Comparison of ENCODE assay signal across 27 cellular contexts in genomic region chr12:39975374-39975918, GRCh38.
"Had no signal": no experiment of that assay in that cellular context is flagged by ENCODE, and none has a peak within 500 bp of the region (broad histone marks: within the 10 kb centered on the region; RNA-seq: fewer than 3 reads in every experiment).

No MANE protein-coding gene starts in this region.

- H3K36me3 Mint-ChIP-seq: naive thymus-derived CD4-positive, alpha-beta T cell had no signal

- H3K27ac ChIP-seq: adrenal gland, ascending aorta, dorsolateral prefrontal cortex, heart right ventricle, lower lobe of right lung, neural progenitor cell, prostate gland, upper lobe of left lung had no signal

- H3K36me3 ChIP-seq: adrenal gland, ascending aorta, heart right ventricle, lower lobe of right lung, neural progenitor cell, prostate gland, upper lobe of left lung had no signal

- H3K4me3 Mint-ChIP-seq: activated B cell treated with CpG ODN at 0.5 μM for 24 hours; activated CD4-positive, alpha-beta T cell treated with anti-CD3 and anti-CD28 coated beads for 36 hours; activated naive CD8-positive, alpha-beta T cell; activated T-cell treated with anti-CD3 and anti-CD28 coated beads, Interleukin-2, amount 50 U/mL, for 24 hours; activated T-helper 17 cell treated with anti-CD3 and anti-CD28 coated beads, Interleukin-2, amount 50 U/mL, for 72 hours; effector memory CD8-positive, alpha-beta T cell; naive thymus-derived CD4-positive, alpha-beta T cell; neural progenitor cell; T-helper 1 cell treated with Interleukin-12 subunit alpha and Interleukin-12 subunit beta and Interleukin-4 antibody, amounts not matched to agents 30 μg/mL and 1 μg/mL, for 36 hours had no signal

- ATAC-seq: activated CD4-positive, alpha-beta T cell treated with anti-CD3 and anti-CD28 coated beads for 36 hours; activated T-helper 17 cell treated with anti-CD3 and anti-CD28 coated beads, Interleukin-2, amount 50 U/mL, for 72 hours; effector memory CD8-positive, alpha-beta T cell; esophagus mucosa; heart right ventricle; lower lobe of right lung; naive thymus-derived CD4-positive, alpha-beta T cell; right cardiac atrium; stimulated activated naive CD8-positive, alpha-beta T cell treated with anti-CD3 and anti-CD28 coated beads, Interleukin-15, Interleukin-2, amounts not matched to agents 100 U/mL and 50 U/mL, for 24 hours had no signal

- H3K9me3 ChIP-seq: adrenal gland, lower lobe of right lung, prostate gland, upper lobe of left lung had no signal

- H3K9me3 Mint-ChIP-seq: activated T-helper 17 cell treated with anti-CD3 and anti-CD28 coated beads, Interleukin-2, amount 50 U/mL, for 72 hours; effector memory CD8-positive, alpha-beta T cell; T-helper 1 cell treated with Interleukin-12 subunit alpha and Interleukin-12 subunit beta and Interleukin-4 antibody, amounts not matched to agents 30 μg/mL and 1 μg/mL, for 36 hours had no signal

- H3K27me3 ChIP-seq: adrenal gland, ascending aorta, dorsolateral prefrontal cortex, heart right ventricle, neural progenitor cell, upper lobe of left lung had no signal

- H3K9ac ChIP-seq: neural progenitor cell had no signal

- H3K27ac Mint-ChIP-seq: activated B cell treated with CpG ODN at 0.5 μM for 24 hours; activated CD4-positive, alpha-beta T cell treated with anti-CD3 and anti-CD28 coated beads for 36 hours; activated naive CD8-positive, alpha-beta T cell; activated T-cell treated with anti-CD3 and anti-CD28 coated beads, Interleukin-2, amount 50 U/mL, for 24 hours; activated T-helper 17 cell treated with anti-CD3 and anti-CD28 coated beads, Interleukin-2, amount 50 U/mL, for 72 hours; effector memory CD8-positive, alpha-beta T cell; naive thymus-derived CD4-positive, alpha-beta T cell; neural progenitor cell; T-helper 1 cell treated with Interleukin-12 subunit alpha and Interleukin-12 subunit beta and Interleukin-4 antibody, amounts not matched to agents 30 μg/mL and 1 μg/mL, for 36 hours had no signal

- H3K4me1 ChIP-seq: adrenal gland, ascending aorta, lower lobe of right lung, neural progenitor cell, prostate gland, upper lobe of left lung had no signal

- DNase-seq: activated B cell treated with CpG ODN at 0.5 μM for 24 hours; activated CD4-positive, alpha-beta T cell treated with anti-CD3 and anti-CD28 coated beads for 36 hours; activated CD4-positive, alpha-beta T cell treated with anti-CD3 and anti-CD28 coated beads, Interleukin-2, amount 50 U/mL, for 4 hours; activated CD8-positive, alpha-beta memory T cell treated with anti-CD3 and anti-CD28 coated beads for 24 hours; activated CD8-positive, alpha-beta memory T cell treated with anti-CD3 and anti-CD28 coated beads, Interleukin-2, amount 50 U/mL, for 4 hours; activated T-cell treated with anti-CD3 and anti-CD28 coated beads, Interleukin-2, amount 50 U/mL, for 24 hours; adrenal gland; central memory CD4-positive, alpha-beta T cell; dorsolateral prefrontal cortex; effector memory CD8-positive, alpha-beta T cell; heart right ventricle; kidney; lower lobe of right lung; naive thymus-derived CD4-positive, alpha-beta T cell; right cardiac atrium; stimulated activated CD4-positive, alpha-beta T cell treated with anti-CD3 and anti-CD28 coated beads, Interleukin-12 subunit alpha, Interleukin-12 subunit beta, amount 100 ng/mL, for 4 hours; stimulated activated CD4-positive, alpha-beta T cell treated with anti-CD3 and anti-CD28 coated beads, Interleukin-4, amount 100 ng/mL, for 4 hours; stimulated activated naive CD8-positive, alpha-beta T cell treated with anti-CD3 and anti-CD28 coated beads, Interleukin-15, Interleukin-2, amounts not matched to agents 100 U/mL and 50 U/mL, for 24 hours; T1000; upper lobe of left lung had no signal

- H3K4me2 ChIP-seq: neural progenitor cell had no signal

- H3K4me1 Mint-ChIP-seq: activated B cell treated with CpG ODN at 0.5 μM for 24 hours; activated CD4-positive, alpha-beta T cell treated with anti-CD3 and anti-CD28 coated beads for 36 hours; activated T-helper 17 cell treated with anti-CD3 and anti-CD28 coated beads, Interleukin-2, amount 50 U/mL, for 72 hours; naive thymus-derived CD4-positive, alpha-beta T cell; neural progenitor cell had no signal

- H3K4me3 ChIP-seq: adrenal gland, ascending aorta, dorsolateral prefrontal cortex, heart right ventricle, lower lobe of right lung, neural progenitor cell, prostate gland, upper lobe of left lung had no signal

- H2AFZ ChIP-seq: neural progenitor cell had no signal

- H3K27me3 Mint-ChIP-seq: activated B cell treated with CpG ODN at 0.5 μM for 24 hours; activated CD4-positive, alpha-beta T cell treated with anti-CD3 and anti-CD28 coated beads for 36 hours; activated naive CD8-positive, alpha-beta T cell; activated T-cell treated with anti-CD3 and anti-CD28 coated beads, Interleukin-2, amount 50 U/mL, for 24 hours; activated T-helper 17 cell treated with anti-CD3 and anti-CD28 coated beads, Interleukin-2, amount 50 U/mL, for 72 hours; effector memory CD8-positive, alpha-beta T cell; naive thymus-derived CD4-positive, alpha-beta T cell had no signal
